Comparison of ENCODE assay signal across 8 cellular contexts in the genomic region with DNA sequence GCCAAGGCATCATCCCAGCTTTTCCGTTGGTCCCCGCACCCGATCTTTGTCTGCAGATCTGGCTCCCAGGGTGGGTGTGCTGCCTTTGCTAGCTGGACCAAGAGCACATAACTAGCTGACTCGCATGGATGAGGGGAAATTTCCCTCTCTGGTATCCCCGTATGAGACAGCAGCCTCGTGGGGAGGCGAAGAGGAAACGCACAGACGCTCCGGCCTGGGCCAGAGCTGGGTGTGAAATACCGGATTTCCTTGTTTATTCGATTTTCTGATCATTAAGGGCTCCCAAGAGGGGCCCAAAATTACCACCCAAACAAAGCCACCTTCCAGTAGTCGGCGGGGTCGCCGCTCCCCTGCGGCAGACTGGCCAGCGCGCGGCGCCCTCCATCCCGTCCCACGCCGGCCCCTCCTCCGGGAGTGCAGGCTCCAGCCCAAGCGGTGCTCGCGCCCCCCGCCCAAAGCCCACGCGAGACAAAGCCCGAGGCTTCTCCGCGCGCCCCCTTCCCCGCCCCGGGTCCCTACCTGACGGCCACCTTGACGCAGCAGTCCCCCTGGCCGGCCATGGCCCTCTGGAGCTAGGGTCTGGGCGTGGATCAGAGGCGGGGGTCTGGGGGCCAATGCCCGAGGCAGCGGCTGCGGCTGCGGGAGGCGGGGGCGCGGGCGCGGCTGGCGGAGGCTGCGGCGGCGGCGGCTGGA. TPM values are rescaled to one million over a fixed set of nuclear protein-coding genes. Genes with fewer than 3 reads are reported as not detected.
DNase-seq lines count a peak whose midpoint lies in the region; ATAC-seq and TF ChIP-seq lines count a peak whose summit lies in the region.

No MANE protein-coding gene starts in this region.

- RAD21 ChIA-PET in HCT116 (lab: Charles Lee; ENCODE audit: low non-redundant PET in 1 of 2, low total read pairs in 2 of 2, uncharacterized antibody in 2 of 2, unreplicated experiment in 2 of 2), result no interaction called here

- WGBS in neuronal stem cell (ENCODE audit: extremely low coverage in 2 of 2, insufficient read length in 2 of 2, insufficient replicate concordance in 1 of 2), 2 donors, result no CpG with 5 or more reads among the region's 56 CpGs

- DNase-seq in AG10803 (ENCODE audit: low read depth) (no peak), HCT116 (ENCODE audit: low read depth, low spot score) (no peak), epithelial cell of esophagus (ENCODE audit: low read depth) (no peak), neuronal stem cell (ENCODE audit: low spot score) (no peak), DMS79 treated with DMSO at 0.1 percent for 48 hours (lab: John Stamatoyannopoulos, UW) (no peak), OCI-M1 (lab: John Stamatoyannopoulos, UW) (no peak), NCI-H1694 treated with DMSO at 0.1 percent for 48 hours (lab: John Stamatoyannopoulos, UW) (no peak)
- DNase-seq in activated CD4-positive, alpha-beta T cell treated with anti-CD3 and anti-CD28 coated beads, Interleukin-2, amount 10 ng/mL, durations not matched to agents 24 days and 14 days, result peak; percentile 81

- no peak for TF ChIP-seq CTCF in AG10803 (conservative IDR thresholded peaks at IDR 0.05; ENCODE audit: low read length)
- no peak for TF ChIP-seq CTCF in HCT116 (IDR thresholded peaks at IDR 0.05 in 2 of 3, conservative IDR thresholded peaks at IDR 0.05 in 1 of 3; ENCODE audit: borderline replicate concordance in 1 of 3, insufficient read depth in 1 of 3, low read depth in 2 of 3, low read length in 2 of 3)
- TF ChIP-seq CTCF in epithelial cell of esophagus (IDR thresholded peaks at IDR 0.05; ENCODE audit: insufficient read depth, low read depth, low read length, missing control alignments), result no peak

- H3K27me3 Mint-ChIP-seq in activated CD4-positive, alpha-beta T cell treated with anti-CD3 and anti-CD28 coated beads, Interleukin-2, amount 10 ng/mL, durations not matched to agents 24 days and 14 days, result no peaks in the 10 kb centered on the region

- no peak overlapping the region for H4K8ac ChIP-seq in neuronal stem cell (ENCODE audit: low read depth, low read length)

- H3K27me3 ChIP-seq in HCT116 (ENCODE audit: insufficient read depth, low read length) (no peaks in the 10 kb centered on the region), neuronal stem cell (ENCODE audit: control insufficient read depth in 3 of 3, insufficient read depth in 3 of 3, low read depth in 1 of 3, low read length in 3 of 3) (peaks cover 0 to 6% (median 0%) of the 10 kb centered on the region in 3 experiments)

- H3K9me3 ChIP-seq in HCT116 (ENCODE audit: control insufficient read depth in 1 of 2, insufficient read depth in 1 of 2, low read depth in 1 of 2, low read length in 2 of 2) (no peaks in the 10 kb centered on the region), neuronal stem cell (replicated peaks in 1 of 2; ENCODE audit: control insufficient read depth in 2 of 2, insufficient read depth in 1 of 2, low read depth in 1 of 2, low read length in 2 of 2) (no peaks in the 10 kb centered on the region)

- peak overlapping the region; percentile 87 for H3K4me2 ChIP-seq in HCT116 (ENCODE audit: low read length)
- H3K4me2 ChIP-seq in neuronal stem cell (ENCODE audit: insufficient read depth, low read length, poor library complexity, severe bottlenecking), result peak overlapping the region; percentile 87

- H3K36me3 ChIP-seq in HCT116 (ENCODE audit: control insufficient read depth in 1 of 2, insufficient read depth in 2 of 2, low read length in 2 of 2) (no peaks in the 10 kb centered on the region), neuronal stem cell (replicated peaks in 1 of 2; ENCODE audit: control insufficient read depth in 2 of 2, insufficient read depth in 2 of 2, low read length in 2 of 2) (peaks cover 0 to 1% of the 10 kb centered on the region in 2 donors)

- BruUV-seq in HCT116 (replicated peaks; lab: Mats Ljungman, UMichigan), result no TSS peak

- H3K18ac ChIP-seq in neuronal stem cell (ENCODE audit: low read length), result peak overlapping the region; percentile 94

- peak overlapping the region; percentile 38; the same call in 1 of the 2 replicates for H3K9ac ChIP-seq in HCT116 (ENCODE audit: low read length)
- peak overlapping the region; percentile 88 for H3K9ac ChIP-seq in neuronal stem cell (ENCODE audit: low read depth, low read length, poor library complexity)

- H3K79me2 ChIP-seq in HCT116 (ENCODE audit: insufficient read depth, low read length), result no peaks in the 10 kb centered on the region

- H2AK5ac ChIP-seq in neuronal stem cell (ENCODE audit: low read depth, low read length), result peak overlapping the region; percentile 51

- POLR2A ChIA-PET in HCT116 (lab: Charles Lee), result no interaction called here

- no peak overlapping the region for H2AFZ ChIP-seq in HCT116 (ENCODE audit: low read depth, low read length, poor library complexity, severe bottlenecking)
- H2AFZ ChIP-seq in neuronal stem cell (ENCODE audit: low read length), result peak overlapping the region; percentile 92

- no peaks in the 10 kb centered on the region for H3K79me1 ChIP-seq in neuronal stem cell (ENCODE audit: low read depth, low read length)

- no peak for TF ChIP-seq RAD21 in HCT116 (IDR thresholded peaks at IDR 0.05; ENCODE audit: low read depth)

- peak overlapping the region; percentile 90 for H3K4me3 Mint-ChIP-seq in activated CD4-positive, alpha-beta T cell treated with anti-CD3 and anti-CD28 coated beads, Interleukin-2, amount 10 ng/mL, durations not matched to agents 24 days and 14 days

- no peak for TF ChIP-seq POLR2A in HCT116 (IDR thresholded peaks at IDR 0.05; ENCODE audit: borderline replicate concordance, extremely low read depth, insufficient read depth, insufficient read length)

- H2BK12ac ChIP-seq in neuronal stem cell (ENCODE audit: low read length), result no peak overlapping the region

- H3K4me1 Mint-ChIP-seq in activated CD4-positive, alpha-beta T cell treated with anti-CD3 and anti-CD28 coated beads, Interleukin-2, amount 10 ng/mL, durations not matched to agents 24 days and 14 days, result peaks cover 73% of the 10 kb centered on the region

- H3K4ac ChIP-seq in neuronal stem cell (ENCODE audit: low read length), result no peak overlapping the region

- no peak for ATAC-seq in HCT116

- peak overlapping the region; percentile 11 for H3K23ac ChIP-seq in neuronal stem cell (ENCODE audit: low read depth, low read length, poor library complexity)

- H3K9me3 Mint-ChIP-seq in activated CD4-positive, alpha-beta T cell treated with anti-CD3 and anti-CD28 coated beads, Interleukin-2, amount 10 ng/mL, durations not matched to agents 24 days and 14 days, result no peaks in the 10 kb centered on the region

- H3K36me3 Mint-ChIP-seq in activated CD4-positive, alpha-beta T cell treated with anti-CD3 and anti-CD28 coated beads, Interleukin-2, amount 10 ng/mL, durations not matched to agents 24 days and 14 days (ENCODE audit: low read depth), result peaks cover 10% of the 10 kb centered on the region

- peak overlapping the region; percentile 35 for H3K4me3 ChIP-seq in AG10803 (ENCODE audit: low read length)
- H3K4me3 ChIP-seq in HCT116 (replicated peaks in 1 of 2; ENCODE audit: low read depth in 1 of 2, low read length in 2 of 2), result peak overlapping the region; percentile 45 to 58
- peak overlapping the region; percentile 25 for H3K4me3 ChIP-seq in epithelial cell of esophagus (ENCODE audit: low read length)
- peak overlapping the region; percentile 60 to 84 for H3K4me3 ChIP-seq in neuronal stem cell (ENCODE audit: low read length in 2 of 2)

- H3K9me2 ChIP-seq in HCT116 (ENCODE audit: insufficient read depth), result no peaks in the 10 kb centered on the region

- H3K27ac Mint-ChIP-seq in activated CD4-positive, alpha-beta T cell treated with anti-CD3 and anti-CD28 coated beads, Interleukin-2, amount 10 ng/mL, durations not matched to agents 24 days and 14 days, result peak overlapping the region; percentile 97

- CTCF ChIA-PET in HCT116 (lab: Charles Lee), result interaction anchor here (0.8 to 1.2 kb wide), 2 partner anchors 51 kb away, joined by 3 to 4 read pairs; no protein-coding TSS in a partner anchor

- no peaks in the 10 kb centered on the region for H4K20me1 ChIP-seq in HCT116 (ENCODE audit: insufficient read depth)

- intact Hi-C loops in HCT116 (cut with micrococcal nuclease), result no loop called here
- intact Hi-C loops in activated CD4-positive, alpha-beta T cell treated with anti-CD3 and anti-CD28 coated beads, Interleukin-2, amount 10 ng/mL, durations not matched to agents 24 days and 14 days (cut with micrococcal nuclease), result loop anchor here (5.0 kb wide), 3 partner anchors 149 to 401 kb away; a partner anchor contains a TSS

- H3K27ac ChIP-seq in HCT116 (ENCODE audit: low read depth, low read length), result no peak overlapping the region; the same call in 1 of the 2 replicates
- no peak overlapping the region for H3K27ac ChIP-seq in neuronal stem cell (replicated peaks; ENCODE audit: low read length)

- peak overlapping the region; percentile 75 for H2BK15ac ChIP-seq in neuronal stem cell (ENCODE audit: low read length)

- peaks cover 16 to 43% of the 10 kb centered on the region in 2 experiments; a peak in 3 of 4 replicates for H3K4me1 ChIP-seq in HCT116 (ENCODE audit: control insufficient read depth in 1 of 2, insufficient read depth in 2 of 2, low read length in 2 of 2)
- H3K4me1 ChIP-seq in neuronal stem cell (ENCODE audit: control insufficient read depth in 2 of 2, insufficient read depth in 1 of 2, low read depth in 1 of 2, low read length in 2 of 2), result peaks cover 30 to 39% of the 10 kb centered on the region in 2 donors

- H3K14ac ChIP-seq in neuronal stem cell (ENCODE audit: low read length), result no peak overlapping the region

- no peak overlapping the region for H4K91ac ChIP-seq in neuronal stem cell (ENCODE audit: low read depth, low read length, poor library complexity)

- H2BK5ac ChIP-seq in neuronal stem cell (ENCODE audit: low read length), result no peak overlapping the region

- H2BK120ac ChIP-seq in neuronal stem cell (ENCODE audit: low read depth, low read length), result no peak overlapping the region

TF ChIP-seq in HCT116, 20 proteins besides CTCF, POLR2A, EP300 and RAD21 (continues in another document):
- TF ChIP-seq FOSL1 (IDR thresholded peaks at IDR 0.05; ENCODE audit: low read depth), result no peak
- no peak for TF ChIP-seq TCF7L2 (IDR thresholded peaks at IDR 0.05; ENCODE audit: borderline replicate concordance, extremely low read depth, insufficient read depth, insufficient read length)
- TF ChIP-seq ZFX (IDR thresholded peaks at IDR 0.05), result no peak
- TF ChIP-seq, protein P1, sequence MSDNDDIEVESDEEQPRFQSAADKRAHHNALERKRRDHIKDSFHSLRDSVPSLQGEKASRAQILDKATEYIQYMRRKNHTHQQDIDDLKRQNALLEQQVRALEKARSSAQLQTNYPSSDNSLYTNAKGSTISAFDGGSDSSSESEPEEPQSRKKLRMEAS (IDR thresholded peaks at IDR 0.05), result no peak
- TF ChIP-seq ZNF274 (IDR thresholded peaks at IDR 0.05; ENCODE audit: low read depth, low read length), result no peak

RNA-seq across cellular contexts. Expression of a gene that starts 0.5 kb away (rescaled TPM):
- total RNA-seq in HCT116 (2021; ENCODE audit: unreplicated experiment), result 6.1 TPM
- 7.3 and 7.5 TPM in 2 replicates for polyA plus RNA-seq in HCT116 (2012)
- total RNA-seq in activated CD4-positive, alpha-beta T cell treated with anti-CD3 and anti-CD28 coated beads, Interleukin-2, amount 10 ng/mL, durations not matched to agents 24 days and 14 days, result 48.3 and 49.3 TPM in 2 replicates
- polyA plus RNA-seq in neuronal stem cell (2013, experiment 1 of 2), result 8.0 TPM
- polyA plus RNA-seq in neuronal stem cell (2013, experiment 2 of 2), result 8.0 TPM
